Comparison of ENCODE assay signal across 35 cellular contexts in genomic region chr4:86439293-86439692, GRCh38.
"Had no signal": no experiment of that assay in that cellular context is flagged by ENCODE, and none has a peak within 500 bp of the region (broad histone marks: within the 10 kb centered on the region; RNA-seq: fewer than 3 reads in every experiment).

No MANE protein-coding gene starts in this region.

- DNase-seq: Karpas-422, Kasumi-1, KBM-7, KG1, MG63, MM.1S, MV-4-11, NCI-H1048, NCI-H1092 treated with DMSO at 0.1 percent for 48 hours, NCI-H1105, NCI-H1105 treated with DMSO at 0.1 percent for 48 hours, NCI-H1417, NCI-H1417 treated with DMSO at 0.1 percent for 48 hours, NCI-H1436, NCI-H1436 treated with DMSO at 0.1 percent for 48 hours, NCI-H146, NCI-H1694, NCI-H1694 treated with DMSO at 0.1 percent for 48 hours, NCI-H187, NCI-H187 treated with DMSO at 0.1 percent for 48 hours, NCI-H1930, NCI-H2029, NCI-H2029 treated with DMSO at 0.1 percent for 48 hours, NCI-H2081, NCI-H2081 treated with DMSO at 0.1 percent for 48 hours, NCI-H2107, NCI-H2171, NCI-H2171 treated with DMSO at 0.1 percent for 48 hours, NCI-H2227 treated with DMSO at 0.1 percent for 48 hours, NCI-H226, NCI-H345, NCI-H446, NCI-H446 treated with DMSO at 0.1 percent for 48 hours, NCI-H510A had no signal

- H3K4me2 ChIP-seq: KMS-11 had no signal

- H3K4me3 ChIP-seq: MG63 had no signal

- H3K27ac ChIP-seq: KMS-11 had no signal

- H3K9ac ChIP-seq: KMS-11 had no signal

- H3K36me3 ChIP-seq: MG63 had no signal

- H3K9me3 ChIP-seq: MG63 had no signal

- H3K27me3 ChIP-seq: MG63 had no signal
